In the genomic region with DNA sequence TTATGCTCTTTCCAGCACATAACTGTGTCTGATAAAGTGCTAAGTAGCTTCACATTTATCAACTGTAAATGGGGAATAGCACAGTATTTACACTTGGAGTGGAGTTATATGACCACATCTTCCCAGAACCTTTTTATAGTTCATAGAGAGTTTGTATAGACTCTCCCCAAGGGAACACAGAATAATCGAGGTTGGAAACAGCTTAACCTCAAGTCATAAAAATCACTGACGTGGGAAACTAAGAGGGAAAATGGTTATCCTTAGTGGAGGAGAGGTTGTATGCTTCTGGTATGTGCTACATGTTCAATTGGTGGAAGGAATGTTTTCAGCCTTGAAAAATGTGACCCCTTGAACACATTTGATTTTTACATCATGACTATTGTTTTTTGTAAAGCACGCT, we compare ENCODE assay signal across 17 cellular contexts.
DNase-seq lines count a peak whose midpoint lies in the region; ATAC-seq and TF ChIP-seq lines count a peak whose summit lies in the region.
"Had no signal": no experiment of that assay in that cellular context is flagged by ENCODE, and none has a peak within 500 bp of the region (broad histone marks: within the 10 kb centered on the region; RNA-seq: fewer than 3 reads in every experiment).

No MANE protein-coding gene starts in this region.

- no peak for TF ChIP-seq CTCF in body of pancreas (IDR thresholded peaks at IDR 0.05)
- no peak for TF ChIP-seq CTCF in kidney epithelial cell (IDR thresholded peaks at IDR 0.05; ENCODE audit: insufficient read depth, low read length, poor library complexity, severe bottlenecking)
- TF ChIP-seq CTCF in mucosa of descending colon (IDR thresholded peaks at IDR 0.05): no peak
- no peak for TF ChIP-seq CTCF in PC-3 (conservative IDR thresholded peaks at IDR 0.05; ENCODE audit: low read depth, low read length)
- TF ChIP-seq CTCF in GM13976 (IDR thresholded peaks at IDR 0.05; ENCODE audit: borderline replicate concordance, control extremely low read depth, extremely low read depth, insufficient read depth, missing control alignments): no peak

- H3K4me3 ChIP-seq in body of pancreas (no peak overlapping the region), kidney epithelial cell (ENCODE audit: low read depth, low read length) (no peak overlapping the region), mucosa of descending colon (no peak overlapping the region), skeletal muscle tissue (ENCODE audit: low read length in 3 of 3) (no peak overlapping the region), PC-3 (ENCODE audit: low read length) (no peak overlapping the region)
- H3K4me3 ChIP-seq: A549, GM23338 had no signal

- POLR2A ChIA-PET in PC-3 (lab: Charles Lee; ENCODE audit: unreplicated experiment): no interaction called here

- H3K9me3 ChIP-seq in body of pancreas (no peaks in the 10 kb centered on the region), mucosa of descending colon (no peaks in the 10 kb centered on the region), skeletal muscle tissue (ENCODE audit: control insufficient read depth in 3 of 3, low read length in 3 of 3) (no peaks in the 10 kb centered on the region), PC-3 (ENCODE audit: low read length) (no peaks in the 10 kb centered on the region)
- H3K9me3 ChIP-seq: A549, BE2C had no signal

- H3K9ac ChIP-seq in skeletal muscle tissue (ENCODE audit: low read depth in 1 of 3, low read length in 3 of 3): no peak overlapping the region
- no peak overlapping the region for H3K9ac ChIP-seq in PC-3 (ENCODE audit: low read length)

- intact Hi-C loops in body of pancreas (cut with DNase I) (no loop called here), mucosa of descending colon (cut with DNase I, micrococcal nuclease) (no loop called here), PC-3 (cut with micrococcal nuclease) (no loop called here)

- ATAC-seq in body of pancreas: no peak
- peak; percentile 57 for ATAC-seq in mucosa of descending colon
- ATAC-seq in HG02588 (IDR thresholded peaks at IDR 0.05; ENCODE audit: unreplicated experiment): no peak
- ATAC-seq in PC-3: no peak
- ATAC-seq: A549, GM23338, HepG2 had no signal

- CTCF ChIA-PET in PC-3 (lab: Charles Lee): no interaction called here

- no TSS peak for BruUV-seq in PC-3 (replicated peaks; lab: Mats Ljungman, UMichigan)

- no peak overlapping the region for H2AFZ ChIP-seq in PC-3 (ENCODE audit: low read length)
- H2AFZ ChIP-seq: GM23338 had no signal

- H3K36me3 ChIP-seq in body of pancreas (replicated peaks in 1 of 2; ENCODE audit: insufficient read depth in 1 of 2, low read depth in 2 of 2) (no peaks in the 10 kb centered on the region), kidney epithelial cell (ENCODE audit: control insufficient read depth, insufficient read depth, low read length) (no peaks in the 10 kb centered on the region), mucosa of descending colon (ENCODE audit: low read depth) (no peaks in the 10 kb centered on the region), skeletal muscle tissue (ENCODE audit: control insufficient read depth in 3 of 3, insufficient read depth in 3 of 3, low read length in 3 of 3) (no peaks in the 10 kb centered on the region), PC-3 (ENCODE audit: low read depth, low read length) (no peaks in the 10 kb centered on the region)
- H3K36me3 ChIP-seq: BE2C had no signal

- TF ChIP-seq POLR2A in body of pancreas (IDR thresholded peaks at IDR 0.05): no peak

- DNase-seq in body of pancreas: no peak
- DNase-seq in kidney epithelial cell (ENCODE audit: low read depth): peak; percentile 71
- no peak for DNase-seq in mucosa of descending colon
- DNase-seq in PC-3: no peak
- no peak for DNase-seq in GM13976 (ENCODE audit: low spot score)
- DNase-seq: BE2C; CD8-positive, alpha-beta memory T cell; DMS53; GF-D8; H9; HFFc6 had no signal

- 76 to 78% methylated on average over 3 of the region's 3 CpGs for WGBS in body of pancreas, 2 donors

- no peak overlapping the region for H3K4me2 ChIP-seq in PC-3 (ENCODE audit: low read length)
- H3K4me2 ChIP-seq: A549, GM23338 had no signal

- no peaks in the 10 kb centered on the region for H3K27me3 ChIP-seq in body of pancreas
- H3K27me3 ChIP-seq in kidney epithelial cell (ENCODE audit: control insufficient read depth, insufficient read depth, low read length): no peaks in the 10 kb centered on the region
- H3K27me3 ChIP-seq in skeletal muscle tissue (ENCODE audit: control insufficient read depth in 3 of 3, insufficient read depth in 3 of 3, low read length in 3 of 3): no peaks in the 10 kb centered on the region
- H3K27me3 ChIP-seq in PC-3 (ENCODE audit: low read length): peaks cover 49% of the 10 kb centered on the region
- H3K27me3 ChIP-seq: BE2C had no signal

- in situ Hi-C loops in GM13976 (cut with MboI; ENCODE audit: low sequenced_read_pairs, unreplicated experiment): no loop called here

- no peaks in the 10 kb centered on the region for H3F3A ChIP-seq in PC-3 (ENCODE audit: low read length, unreplicated experiment)

- H4K20me1 ChIP-seq in PC-3 (ENCODE audit: low read length): no peaks in the 10 kb centered on the region

- no peaks in the 10 kb centered on the region for H3K79me2 ChIP-seq in PC-3 (ENCODE audit: low read length)

- no peaks in the 10 kb centered on the region for H3K9me2 ChIP-seq in PC-3 (replicated peaks; ENCODE audit: low read length)

- peak overlapping the region in 3 of 4 donors; percentile 69 to 85 (median 71) for H3K27ac ChIP-seq in body of pancreas
- H3K27ac ChIP-seq in skeletal muscle tissue (ENCODE audit: low read depth, low read length): peak overlapping the region; percentile 79
- H3K27ac ChIP-seq in PC-3 (ENCODE audit: low read length): no peak overlapping the region
- H3K27ac ChIP-seq: A549, C4-2B had no signal

- H3K4me1 ChIP-seq in body of pancreas: peaks cover 27% of the 10 kb centered on the region
- H3K4me1 ChIP-seq in mucosa of descending colon (ENCODE audit: low read depth): peaks cover 4% of the 10 kb centered on the region
- peaks cover 5 to 25% (median 19%) of the 10 kb centered on the region in 3 donors for H3K4me1 ChIP-seq in skeletal muscle tissue (ENCODE audit: control insufficient read depth in 3 of 3, insufficient read depth in 3 of 3, low read length in 3 of 3)
- H3K4me1 ChIP-seq in PC-3 (ENCODE audit: insufficient read depth, low read length): no peaks in the 10 kb centered on the region
- H3K4me1 ChIP-seq: A549, BE2C had no signal
